10 cellular contexts compared by ENCODE assay signal in the genomic region with DNA sequence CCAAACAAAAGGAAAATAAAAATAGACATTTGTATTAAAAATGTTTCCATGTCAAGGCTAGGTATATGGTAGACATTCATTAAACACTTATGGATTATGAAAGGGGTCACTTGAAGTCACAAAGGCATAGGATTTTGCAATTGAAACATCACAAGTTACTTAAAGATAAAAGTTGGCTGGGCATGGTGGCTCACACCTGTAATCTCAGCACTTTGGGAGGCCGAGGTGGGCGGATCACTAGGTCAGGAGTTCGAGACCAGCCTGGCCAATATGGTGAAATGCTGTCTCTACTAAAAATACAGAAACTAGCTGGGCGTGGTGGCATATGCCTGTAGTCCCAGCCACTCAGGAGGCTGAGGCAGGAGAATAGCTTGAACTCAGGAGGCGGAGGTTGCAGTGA. TPM values are rescaled to one million over a fixed set of nuclear protein-coding genes. Genes with fewer than 3 reads are reported as not detected.
"Had no signal": no experiment of that assay in that cellular context is flagged by ENCODE, and none has a peak within 500 bp of the region (broad histone marks: within the 10 kb centered on the region; RNA-seq: fewer than 3 reads in every experiment).

No MANE protein-coding gene starts in this region.

RNA-seq across cellular contexts. Expression of gene C9orf152, which starts 43.8 kb away (rescaled TPM):
- total RNA-seq: dermis microvascular lymphatic vessel endothelial cell; gastrocnemius medialis; glomerular endothelial cell; left ventricle myocardium superior; naive thymus-derived CD4-positive, alpha-beta T cell; posterior vena cava; pulmonary artery endothelial cell; spleen; subcutaneous adipose tissue; temporal lobe had no signal
